Comparison of ENCODE assay signal across 1 cellular context in the genomic region with DNA sequence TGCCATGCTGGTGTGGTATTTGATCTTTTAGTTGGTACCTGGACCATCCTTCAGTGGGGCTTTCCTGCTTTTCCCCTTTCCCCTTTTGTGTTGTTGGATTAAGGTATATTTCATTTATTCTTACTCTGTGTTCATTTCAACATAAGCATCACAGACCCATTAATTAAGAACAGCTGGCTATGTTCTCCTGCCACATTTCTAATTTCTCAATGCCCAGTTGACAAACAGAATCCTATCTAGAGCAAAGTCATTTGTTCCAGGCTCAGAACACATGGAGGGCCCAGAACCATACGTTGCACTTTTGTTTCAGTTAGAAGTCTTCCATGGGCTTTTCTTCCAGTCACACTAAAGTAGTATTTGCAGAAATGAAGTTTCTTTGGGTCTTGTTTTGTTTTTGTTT.
TF ChIP-seq lines count a peak whose summit lies in the region.

No MANE protein-coding gene starts in this region.

TF ChIP-seq in A549, 52 proteins besides CTCF, POLR2A, EP300 and RAD21 (continued from another document):
- TF ChIP-seq MAZ (IDR thresholded peaks at IDR 0.05; ENCODE audit: borderline replicate concordance, low read depth, low read length) (no peak), MYC (IDR thresholded peaks at IDR 0.05; ENCODE audit: borderline replicate concordance, low read length) (no peak), EHF (CRISPR knock-in tag; IDR thresholded peaks at IDR 0.05) (no peak), RNF2 (IDR thresholded peaks at IDR 0.05; ENCODE audit: borderline replicate concordance, low read depth) (no peak), CEBPB (IDR thresholded peaks at IDR 0.05) (no peak), CBX8 (IDR thresholded peaks at IDR 0.05) (no peak), BHLHE40 (IDR thresholded peaks at IDR 0.05; ENCODE audit: low read depth, low read length) (no peak)
- TF ChIP-seq, protein P1, sequence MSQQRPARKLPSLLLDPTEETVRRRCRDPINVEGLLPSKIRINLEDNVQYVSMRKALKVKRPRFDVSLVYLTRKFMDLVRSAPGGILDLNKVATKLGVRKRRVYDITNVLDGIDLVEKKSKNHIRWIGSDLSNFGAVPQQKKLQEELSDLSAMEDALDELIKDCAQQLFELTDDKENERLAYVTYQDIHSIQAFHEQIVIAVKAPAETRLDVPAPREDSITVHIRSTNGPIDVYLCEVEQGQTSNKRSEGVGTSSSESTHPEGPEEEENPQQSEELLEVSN (IDR thresholded peaks at IDR 0.05; ENCODE audit: borderline replicate concordance, low read depth), result no peak
TF ChIP-seq in A549: peak in this region for 0.
